1 cellular context compared by ENCODE assay signal in genomic region chr12:55816876-55817351, GRCh38.
TF ChIP-seq lines count a peak whose summit lies in the region.

No MANE protein-coding gene starts in this region.

TF ChIP-seq in HepG2, 621 proteins besides CTCF, POLR2A, EP300 and RAD21:
- TF ChIP-seq RAD51 (IDR thresholded peaks at IDR 0.05; ENCODE audit: borderline replicate concordance): no peak
- TF ChIP-seq ONECUT2 (CRISPR knock-in tag; IDR thresholded peaks at IDR 0.05): no peak
- 0 out of 2 replicates have a peak, but pooled peaks have one; percentile 25 for TF ChIP-seq JUND (CRISPR knock-in tag; IDR thresholded peaks at IDR 0.05)
- 0 out of 2 replicates have a peak, but pooled peaks have one; percentile 6 for TF ChIP-seq ZMAT3 (CRISPR knock-in tag; conservative IDR thresholded peaks at IDR 0.05)
- peak; percentile 16; the same call in 1 of the 2 replicates for TF ChIP-seq ZNF556 (CRISPR knock-in tag; IDR thresholded peaks at IDR 0.05; ENCODE audit: borderline replicate concordance)
- 0 out of 2 replicates have a peak, but pooled peaks have one; percentile 33 for TF ChIP-seq ZNF746 (CRISPR knock-in tag; IDR thresholded peaks at IDR 0.05)
- no peak for TF ChIP-seq ATF7-NPFF (CRISPR knock-in tag; IDR thresholded peaks at IDR 0.05; ENCODE audit: low read depth)
